Comparison of ENCODE assay signal across 13 cellular contexts in the genomic region with DNA sequence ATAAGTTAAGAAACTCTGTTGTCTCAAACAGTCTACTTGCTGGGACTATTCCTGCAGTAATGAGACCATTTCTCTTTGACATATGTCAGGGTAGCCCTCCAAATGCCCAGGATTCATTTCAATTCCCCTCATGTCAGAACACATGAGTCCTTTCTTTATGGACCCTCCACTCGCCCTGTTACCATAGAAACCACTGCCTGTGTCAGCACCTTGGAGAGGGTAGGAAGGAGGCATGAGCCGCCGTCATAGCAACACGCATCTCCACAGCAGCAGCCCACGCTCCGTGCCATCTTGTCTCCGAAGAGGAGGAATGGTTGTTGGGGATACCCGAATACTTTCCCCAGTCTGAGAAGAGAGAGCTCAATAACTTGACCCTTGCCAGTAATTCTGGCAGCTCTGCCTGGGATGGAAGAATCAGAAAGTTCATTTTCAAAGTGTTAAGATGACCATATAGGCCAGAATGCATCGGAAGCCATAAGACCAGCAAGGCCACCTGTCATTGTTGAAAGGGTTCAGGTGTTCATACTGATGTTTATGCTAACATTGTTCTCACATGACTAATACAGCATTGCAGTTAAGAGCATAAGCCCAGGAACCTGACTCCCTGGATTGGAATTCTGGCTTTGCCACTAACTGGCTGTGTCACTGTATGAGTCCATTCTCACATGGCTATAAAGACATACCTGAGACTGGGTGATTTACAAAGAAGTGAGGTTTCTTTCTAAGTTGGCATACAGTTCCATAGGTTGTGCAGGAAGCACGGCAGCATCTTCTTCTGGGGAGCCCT.
A peak's percentile ranks its signal among the peaks of the same experiment; 100 is the strongest.
DNase-seq lines count a peak whose midpoint lies in the region; ATAC-seq, FAIRE-seq and TF ChIP-seq lines count a peak whose summit lies in the region.
"Had no signal": no experiment of that assay in that cellular context is flagged by ENCODE, and none has a peak within 500 bp of the region (broad histone marks: within the 10 kb centered on the region; RNA-seq: fewer than 3 reads in every experiment).

No MANE protein-coding gene starts in this region.

- no peak for TF ChIP-seq RAD21 in A549 (conservative IDR thresholded peaks at IDR 0.05 in 1 of 2, IDR thresholded peaks at IDR 0.05 in 1 of 2)

- peak; percentile 12 to 15 for DNase-seq in A549 (ENCODE audit: low read depth in 1 of 2, low spot score in 1 of 2)
- DNase-seq in HCEC 1CT = peak; percentile 52
- DNase-seq in amniotic epithelial cell (ENCODE audit: low read depth) = peak; percentile 5
- peak; percentile 51 for DNase-seq in iPS-NIHi7 (ENCODE audit: extremely low spot score)
- no peak for DNase-seq in NCI-H774 (lab: John Stamatoyannopoulos, UW)
- DNase-seq in activated CD4-positive, alpha-beta T cell treated with anti-CD3 and anti-CD28 coated beads, Interleukin-2, amount 50 U/mL, for 4 hours = no peak
- no peak for DNase-seq in NCI-H1417 treated with DMSO at 0.1 percent for 48 hours (lab: John Stamatoyannopoulos, UW)
- no peak for DNase-seq in UCSD-AML1 (lab: John Stamatoyannopoulos, UW; ENCODE audit: unreplicated experiment)
- DNase-seq: BE2C, NCI-H2081 treated with DMSO at 0.1 percent for 48 hours, OCI-M1, upper lobe of left lung had no signal

- ATAC-seq in A549 = peak in 1 of 2 experiments; percentile 34; a peak in 2 of 6 replicates

- POLR2A ChIA-PET in A549 (lab: Yijun Ruan, JAX) = no interaction called here

- H3K4me3 ChIP-seq in A549 = no peak overlapping the region
- H3K4me3 ChIP-seq: skin epidermis, upper lobe of left lung had no signal

- no peak for TF ChIP-seq EP300 in A549 (IDR thresholded peaks at IDR 0.05)

- CTCF ChIA-PET in A549 (lab: Yijun Ruan, JAX) = no interaction called here

- H3K4me2 ChIP-seq in A549 = no peak overlapping the region

- no peaks in the 10 kb centered on the region for H3K4me1 ChIP-seq in A549
- H3K4me1 ChIP-seq: BE2C, upper lobe of left lung had no signal

- no peak overlapping the region for H3K27ac ChIP-seq in A549
- H3K27ac ChIP-seq: skin epidermis, upper lobe of left lung had no signal

- no peak for TF ChIP-seq POLR2A in A549 (IDR thresholded peaks at IDR 0.05; ENCODE audit: low read length)

- FAIRE-seq in A549 (lab: Jason Lieb, UNC) = no peak

- no peak for TF ChIP-seq CTCF in A549 (IDR thresholded peaks at IDR 0.05)

- H3K9me3 ChIP-seq in A549 = no peaks in the 10 kb centered on the region
- H3K9me3 ChIP-seq: BE2C, upper lobe of left lung had no signal

- WGBS in A549 (ENCODE audit: missing lambda C conversion rate) = 71% methylated on average over 10 of the region's 10 CpGs

TF ChIP-seq in A549, 52 proteins besides CTCF, POLR2A, EP300 and RAD21:
- TF ChIP-seq HDAC2 (IDR thresholded peaks at IDR 0.05) = no peak
- TF ChIP-seq, protein P1, sequence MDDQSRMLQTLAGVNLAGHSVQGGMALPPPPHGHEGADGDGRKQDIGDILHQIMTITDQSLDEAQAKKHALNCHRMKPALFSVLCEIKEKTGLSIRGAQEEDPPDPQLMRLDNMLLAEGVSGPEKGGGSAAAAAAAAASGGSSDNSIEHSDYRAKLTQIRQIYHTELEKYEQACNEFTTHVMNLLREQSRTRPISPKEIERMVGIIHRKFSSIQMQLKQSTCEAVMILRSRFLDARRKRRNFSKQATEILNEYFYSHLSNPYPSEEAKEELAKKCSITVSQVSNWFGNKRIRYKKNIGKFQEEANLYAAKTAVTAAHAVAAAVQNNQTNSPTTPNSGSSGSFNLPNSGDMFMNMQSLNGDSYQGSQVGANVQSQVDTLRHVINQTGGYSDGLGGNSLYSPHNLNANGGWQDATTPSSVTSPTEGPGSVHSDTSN (IDR thresholded peaks at IDR 0.05) = no peak
- no peak for TF ChIP-seq FOSB (CRISPR knock-in tag; IDR thresholded peaks at IDR 0.05)
- TF ChIP-seq HOXB13 (CRISPR knock-in tag; IDR thresholded peaks at IDR 0.05; ENCODE audit: low read depth) = no peak
- TF ChIP-seq FOSL2 (IDR thresholded peaks at IDR 0.05) = no peak
- TF ChIP-seq FOSL2 (CRISPR knock-in tag; IDR thresholded peaks at IDR 0.05) = peak; percentile 16; the same call in 1 of the 2 replicates
- TF ChIP-seq, protein P2, sequence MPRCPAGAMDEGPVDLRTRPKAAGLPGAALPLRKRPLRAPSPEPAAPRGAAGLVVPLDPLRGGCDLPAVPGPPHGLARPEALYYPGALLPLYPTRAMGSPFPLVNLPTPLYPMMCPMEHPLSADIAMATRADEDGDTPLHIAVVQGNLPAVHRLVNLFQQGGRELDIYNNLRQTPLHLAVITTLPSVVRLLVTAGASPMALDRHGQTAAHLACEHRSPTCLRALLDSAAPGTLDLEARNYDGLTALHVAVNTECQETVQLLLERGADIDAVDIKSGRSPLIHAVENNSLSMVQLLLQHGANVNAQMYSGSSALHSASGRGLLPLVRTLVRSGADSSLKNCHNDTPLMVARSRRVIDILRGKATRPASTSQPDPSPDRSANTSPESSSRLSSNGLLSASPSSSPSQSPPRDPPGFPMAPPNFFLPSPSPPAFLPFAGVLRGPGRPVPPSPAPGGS (IDR thresholded peaks at IDR 0.05) = no peak
- TF ChIP-seq, protein P3, sequence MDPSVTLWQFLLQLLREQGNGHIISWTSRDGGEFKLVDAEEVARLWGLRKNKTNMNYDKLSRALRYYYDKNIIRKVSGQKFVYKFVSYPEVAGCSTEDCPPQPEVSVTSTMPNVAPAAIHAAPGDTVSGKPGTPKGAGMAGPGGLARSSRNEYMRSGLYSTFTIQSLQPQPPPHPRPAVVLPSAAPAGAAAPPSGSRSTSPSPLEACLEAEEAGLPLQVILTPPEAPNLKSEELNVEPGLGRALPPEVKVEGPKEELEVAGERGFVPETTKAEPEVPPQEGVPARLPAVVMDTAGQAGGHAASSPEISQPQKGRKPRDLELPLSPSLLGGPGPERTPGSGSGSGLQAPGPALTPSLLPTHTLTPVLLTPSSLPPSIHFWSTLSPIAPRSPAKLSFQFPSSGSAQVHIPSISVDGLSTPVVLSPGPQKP (IDR thresholded peaks at IDR 0.05; ENCODE audit: low read depth, low read length) = no peak
- no peak for TF ChIP-seq TP53 (CRISPR knock-in tag; IDR thresholded peaks at IDR 0.05)
- no peak for TF ChIP-seq RARB (CRISPR knock-in tag; IDR thresholded peaks at IDR 0.05)
- TF ChIP-seq ESRRA (IDR thresholded peaks at IDR 0.05; ENCODE audit: borderline replicate concordance, low read length) = no peak
- TF ChIP-seq KDM5A (IDR thresholded peaks at IDR 0.05) = no peak
- TF ChIP-seq, protein P4, sequence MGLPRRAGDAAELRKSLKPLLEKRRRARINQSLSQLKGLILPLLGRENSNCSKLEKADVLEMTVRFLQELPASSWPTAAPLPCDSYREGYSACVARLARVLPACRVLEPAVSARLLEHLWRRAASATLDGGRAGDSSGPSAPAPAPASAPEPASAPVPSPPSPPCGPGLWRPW (IDR thresholded peaks at IDR 0.05) = no peak
- no peak for TF ChIP-seq SREBF2 (IDR thresholded peaks at IDR 0.05)
- TF ChIP-seq, protein P5, sequence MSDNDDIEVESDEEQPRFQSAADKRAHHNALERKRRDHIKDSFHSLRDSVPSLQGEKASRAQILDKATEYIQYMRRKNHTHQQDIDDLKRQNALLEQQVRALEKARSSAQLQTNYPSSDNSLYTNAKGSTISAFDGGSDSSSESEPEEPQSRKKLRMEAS (IDR thresholded peaks at IDR 0.05) = no peak
- no peak for TF ChIP-seq ZNF302 (CRISPR knock-in tag; IDR thresholded peaks at IDR 0.05)
- TF ChIP-seq, protein P6, sequence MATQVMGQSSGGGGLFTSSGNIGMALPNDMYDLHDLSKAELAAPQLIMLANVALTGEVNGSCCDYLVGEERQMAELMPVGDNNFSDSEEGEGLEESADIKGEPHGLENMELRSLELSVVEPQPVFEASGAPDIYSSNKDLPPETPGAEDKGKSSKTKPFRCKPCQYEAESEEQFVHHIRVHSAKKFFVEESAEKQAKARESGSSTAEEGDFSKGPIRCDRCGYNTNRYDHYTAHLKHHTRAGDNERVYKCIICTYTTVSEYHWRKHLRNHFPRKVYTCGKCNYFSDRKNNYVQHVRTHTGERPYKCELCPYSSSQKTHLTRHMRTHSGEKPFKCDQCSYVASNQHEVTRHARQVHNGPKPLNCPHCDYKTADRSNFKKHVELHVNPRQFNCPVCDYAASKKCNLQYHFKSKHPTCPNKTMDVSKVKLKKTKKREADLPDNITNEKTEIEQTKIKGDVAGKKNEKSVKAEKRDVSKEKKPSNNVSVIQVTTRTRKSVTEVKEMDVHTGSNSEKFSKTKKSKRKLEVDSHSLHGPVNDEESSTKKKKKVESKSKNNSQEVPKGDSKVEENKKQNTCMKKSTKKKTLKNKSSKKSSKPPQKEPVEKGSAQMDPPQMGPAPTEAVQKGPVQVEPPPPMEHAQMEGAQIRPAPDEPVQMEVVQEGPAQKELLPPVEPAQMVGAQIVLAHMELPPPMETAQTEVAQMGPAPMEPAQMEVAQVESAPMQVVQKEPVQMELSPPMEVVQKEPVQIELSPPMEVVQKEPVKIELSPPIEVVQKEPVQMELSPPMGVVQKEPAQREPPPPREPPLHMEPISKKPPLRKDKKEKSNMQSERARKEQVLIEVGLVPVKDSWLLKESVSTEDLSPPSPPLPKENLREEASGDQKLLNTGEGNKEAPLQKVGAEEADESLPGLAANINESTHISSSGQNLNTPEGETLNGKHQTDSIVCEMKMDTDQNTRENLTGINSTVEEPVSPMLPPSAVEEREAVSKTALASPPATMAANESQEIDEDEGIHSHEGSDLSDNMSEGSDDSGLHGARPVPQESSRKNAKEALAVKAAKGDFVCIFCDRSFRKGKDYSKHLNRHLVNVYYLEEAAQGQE (IDR thresholded peaks at IDR 0.05) = peak; percentile 56; the same call in 1 of the 2 replicates
- TF ChIP-seq SMC3 (IDR thresholded peaks at IDR 0.05) = no peak

Comparison
In these comparisons a context has a peak if more than half of its experiments do, and no peak if none do; other contexts are left out.
1. DNase-seq: peak in A549 (2 of 2), HCEC 1CT (single experiment), amniotic epithelial cell (single experiment) and iPS-NIHi7 (single experiment); none in NCI-H774 (single experiment), activated CD4-positive, alpha-beta T cell treated with anti-CD3 and anti-CD28 coated beads, Interleukin-2, amount 50 U/mL, for 4 hours (0 of 2), NCI-H1417 treated with DMSO at 0.1 percent for 48 hours (single experiment) and UCSD-AML1 (single experiment).